ENCODE assay signal across 1 cellular context in the genomic region with DNA sequence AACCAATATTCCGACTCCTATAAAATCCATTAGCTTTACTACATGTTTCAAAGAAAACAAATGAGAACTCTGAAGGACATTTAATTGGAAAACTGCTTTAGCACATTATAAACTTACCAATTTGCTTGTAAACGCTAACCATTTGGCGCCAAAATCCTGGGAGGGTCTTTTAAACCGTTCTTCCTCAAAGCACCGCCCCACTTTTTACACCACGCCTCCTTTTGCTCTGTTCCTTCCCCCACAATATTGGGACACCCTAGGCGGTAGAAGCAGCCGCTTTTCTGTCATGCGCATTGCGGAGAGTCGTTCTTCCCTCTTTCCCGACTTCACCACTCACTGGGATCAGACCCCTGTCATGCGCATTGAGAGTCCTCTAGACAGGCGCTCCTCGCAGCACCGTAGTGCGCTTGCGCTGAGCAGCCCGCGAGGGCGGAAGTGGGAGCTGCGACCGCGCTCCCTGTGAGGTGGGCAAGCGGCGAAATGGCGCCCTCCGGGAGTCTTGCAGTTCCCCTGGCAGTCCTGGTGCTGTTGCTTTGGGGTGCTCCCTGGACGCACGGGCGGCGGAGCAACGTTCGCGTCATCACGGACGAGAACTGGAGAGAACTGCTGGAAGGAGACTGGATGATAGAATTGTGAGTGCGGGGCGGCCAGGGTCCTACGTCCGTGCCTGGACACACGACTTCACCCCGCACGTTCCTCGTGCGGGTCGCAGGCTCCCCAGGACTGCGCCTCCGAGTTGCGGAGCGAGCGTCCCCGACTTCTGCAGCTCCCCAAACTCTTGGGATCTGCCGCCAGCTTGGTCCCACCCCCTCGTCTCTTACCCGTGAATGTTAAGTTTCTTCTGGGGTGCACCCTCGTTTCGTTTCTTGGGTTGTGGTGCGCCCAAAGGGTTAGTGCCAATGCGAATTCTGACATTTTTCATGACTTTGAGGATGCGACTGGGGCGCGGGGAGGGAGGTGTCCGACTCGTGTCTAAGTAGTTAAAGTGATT.
A peak's percentile ranks its signal among the peaks of the same experiment; 100 is the strongest.
TF ChIP-seq lines count a peak whose summit lies in the region.

A gene with protein sequence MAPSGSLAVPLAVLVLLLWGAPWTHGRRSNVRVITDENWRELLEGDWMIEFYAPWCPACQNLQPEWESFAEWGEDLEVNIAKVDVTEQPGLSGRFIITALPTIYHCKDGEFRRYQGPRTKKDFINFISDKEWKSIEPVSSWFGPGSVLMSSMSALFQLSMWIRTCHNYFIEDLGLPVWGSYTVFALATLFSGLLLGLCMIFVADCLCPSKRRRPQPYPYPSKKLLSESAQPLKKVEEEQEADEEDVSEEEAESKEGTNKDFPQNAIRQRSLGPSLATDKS (plus strand): TSS at position 435 of the 991 bp plus-strand sequence. CDS start 46 bp downstream, at position 481.

TF ChIP-seq in HepG2, 621 proteins besides CTCF, POLR2A, EP300 and RAD21 (continued from another document and continues in another):
- TF ChIP-seq, protein P1, sequence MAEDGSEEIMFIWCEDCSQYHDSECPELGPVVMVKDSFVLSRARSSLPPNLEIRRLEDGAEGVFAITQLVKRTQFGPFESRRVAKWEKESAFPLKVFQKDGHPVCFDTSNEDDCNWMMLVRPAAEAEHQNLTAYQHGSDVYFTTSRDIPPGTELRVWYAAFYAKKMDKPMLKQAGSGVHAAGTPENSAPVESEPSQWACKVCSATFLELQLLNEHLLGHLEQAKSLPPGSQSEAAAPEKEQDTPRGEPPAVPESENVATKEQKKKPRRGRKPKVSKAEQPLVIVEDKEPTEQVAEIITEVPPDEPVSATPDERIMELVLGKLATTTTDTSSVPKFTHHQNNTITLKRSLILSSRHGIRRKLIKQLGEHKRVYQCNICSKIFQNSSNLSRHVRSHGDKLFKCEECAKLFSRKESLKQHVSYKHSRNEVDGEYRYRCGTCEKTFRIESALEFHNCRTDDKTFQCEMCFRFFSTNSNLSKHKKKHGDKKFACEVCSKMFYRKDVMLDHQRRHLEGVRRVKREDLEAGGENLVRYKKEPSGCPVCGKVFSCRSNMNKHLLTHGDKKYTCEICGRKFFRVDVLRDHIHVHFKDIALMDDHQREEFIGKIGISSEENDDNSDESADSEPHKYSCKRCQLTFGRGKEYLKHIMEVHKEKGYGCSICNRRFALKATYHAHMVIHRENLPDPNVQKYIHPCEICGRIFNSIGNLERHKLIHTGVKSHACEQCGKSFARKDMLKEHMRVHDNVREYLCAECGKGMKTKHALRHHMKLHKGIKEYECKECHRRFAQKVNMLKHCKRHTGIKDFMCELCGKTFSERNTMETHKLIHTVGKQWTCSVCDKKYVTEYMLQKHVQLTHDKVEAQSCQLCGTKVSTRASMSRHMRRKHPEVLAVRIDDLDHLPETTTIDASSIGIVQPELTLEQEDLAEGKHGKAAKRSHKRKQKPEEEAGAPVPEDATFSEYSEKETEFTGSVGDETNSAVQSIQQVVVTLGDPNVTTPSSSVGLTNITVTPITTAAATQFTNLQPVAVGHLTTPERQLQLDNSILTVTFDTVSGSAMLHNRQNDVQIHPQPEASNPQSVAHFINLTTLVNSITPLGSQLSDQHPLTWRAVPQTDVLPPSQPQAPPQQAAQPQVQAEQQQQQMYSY (CRISPR knock-in tag; IDR thresholded peaks at IDR 0.05), result no peak
- TF ChIP-seq ZNF878 (CRISPR knock-in tag; IDR thresholded peaks at IDR 0.05) (no peak), KDM4B (CRISPR knock-in tag; IDR thresholded peaks at IDR 0.05) (no peak), NR1H2 (CRISPR knock-in tag; IDR thresholded peaks at IDR 0.05; ENCODE audit: borderline replicate concordance, low read depth) (no peak), ZBTB20 (CRISPR knock-in tag; IDR thresholded peaks at IDR 0.05; ENCODE audit: borderline replicate concordance, low read depth) (no peak), SATB2 (CRISPR knock-in tag; IDR thresholded peaks at IDR 0.05) (no peak), RBFOX2 (IDR thresholded peaks at IDR 0.05; ENCODE audit: low read depth, low read length) (peak; percentile 90), RNF2 (conservative IDR thresholded peaks at IDR 0.05; ENCODE audit: low read depth) (0 out of 2 replicates have a peak, but pooled peaks have one; percentile 42), ETV6 (CRISPR knock-in tag; conservative IDR thresholded peaks at IDR 0.05) (no peak), ZNF552 (CRISPR knock-in tag; IDR thresholded peaks at IDR 0.05; ENCODE audit: borderline replicate concordance) (no peak), RBAK (CRISPR knock-in tag; IDR thresholded peaks at IDR 0.05) (no peak), ZKSCAN1 (IDR thresholded peaks at IDR 0.05; ENCODE audit: low read length) (no peak), ZNF749 (CRISPR knock-in tag; IDR thresholded peaks at IDR 0.05; ENCODE audit: borderline replicate concordance) (no peak), PHF21A (CRISPR knock-in tag; IDR thresholded peaks at IDR 0.05) (0 out of 2 replicates have a peak, but pooled peaks have one; percentile 26), ZNF264 (CRISPR knock-in tag; IDR thresholded peaks at IDR 0.05) (peak; percentile 41; the same call in 1 of the 2 replicates), ZNF619 (CRISPR knock-in tag; IDR thresholded peaks at IDR 0.05) (peak; percentile 88; the same call in 1 of the 2 replicates), ZNF205 (CRISPR knock-in tag; IDR thresholded peaks at IDR 0.05) (no peak), SMARCC2 (IDR thresholded peaks at IDR 0.05) (no peak), ZSCAN21 (CRISPR knock-in tag; IDR thresholded peaks at IDR 0.05; ENCODE audit: borderline replicate concordance) (no peak; the same call in 1 of the 2 replicates), GTF2F1 (IDR thresholded peaks at IDR 0.05; ENCODE audit: low read length) (no peak), NR2C2 (CRISPR knock-in tag; IDR thresholded peaks at IDR 0.05; ENCODE audit: borderline replicate concordance) (no peak), MYC (CRISPR knock-in tag; IDR thresholded peaks at IDR 0.05; ENCODE audit: borderline replicate concordance) (peak; percentile 91), CEBPB (IDR thresholded peaks at IDR 0.05; ENCODE audit: borderline replicate concordance, low read depth, low read length) (no peak)
- TF ChIP-seq, protein P2, sequence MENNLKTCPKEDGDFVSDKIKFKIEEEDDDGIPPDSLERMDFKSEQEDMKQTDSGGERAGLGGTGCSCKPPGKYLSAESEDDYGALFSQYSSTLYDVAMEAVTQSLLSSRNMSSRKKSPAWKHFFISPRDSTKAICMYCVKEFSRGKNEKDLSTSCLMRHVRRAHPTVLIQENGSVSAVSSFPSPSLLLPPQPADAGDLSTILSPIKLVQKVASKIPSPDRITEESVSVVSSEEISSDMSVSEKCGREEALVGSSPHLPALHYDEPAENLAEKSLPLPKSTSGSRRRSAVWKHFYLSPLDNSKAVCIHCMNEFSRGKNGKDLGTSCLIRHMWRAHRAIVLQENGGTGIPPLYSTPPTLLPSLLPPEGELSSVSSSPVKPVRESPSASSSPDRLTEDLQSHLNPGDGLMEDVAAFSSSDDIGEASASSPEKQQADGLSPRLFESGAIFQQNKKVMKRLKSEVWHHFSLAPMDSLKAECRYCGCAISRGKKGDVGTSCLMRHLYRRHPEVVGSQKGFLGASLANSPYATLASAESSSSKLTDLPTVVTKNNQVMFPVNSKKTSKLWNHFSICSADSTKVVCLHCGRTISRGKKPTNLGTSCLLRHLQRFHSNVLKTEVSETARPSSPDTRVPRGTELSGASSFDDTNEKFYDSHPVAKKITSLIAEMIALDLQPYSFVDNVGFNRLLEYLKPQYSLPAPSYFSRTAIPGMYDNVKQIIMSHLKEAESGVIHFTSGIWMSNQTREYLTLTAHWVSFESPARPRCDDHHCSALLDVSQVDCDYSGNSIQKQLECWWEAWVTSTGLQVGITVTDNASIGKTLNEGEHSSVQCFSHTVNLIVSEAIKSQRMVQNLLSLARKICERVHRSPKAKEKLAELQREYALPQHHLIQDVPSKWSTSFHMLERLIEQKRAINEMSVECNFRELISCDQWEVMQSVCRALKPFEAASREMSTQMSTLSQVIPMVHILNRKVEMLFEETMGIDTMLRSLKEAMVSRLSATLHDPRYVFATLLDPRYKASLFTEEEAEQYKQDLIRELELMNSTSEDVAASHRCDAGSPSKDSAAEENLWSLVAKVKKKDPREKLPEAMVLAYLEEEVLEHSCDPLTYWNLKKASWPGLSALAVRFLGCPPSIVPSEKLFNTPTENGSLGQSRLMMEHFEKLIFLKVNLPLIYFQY (CRISPR knock-in tag; IDR thresholded peaks at IDR 0.05; ENCODE audit: borderline replicate concordance), result no peak
- TF ChIP-seq, protein P3, sequence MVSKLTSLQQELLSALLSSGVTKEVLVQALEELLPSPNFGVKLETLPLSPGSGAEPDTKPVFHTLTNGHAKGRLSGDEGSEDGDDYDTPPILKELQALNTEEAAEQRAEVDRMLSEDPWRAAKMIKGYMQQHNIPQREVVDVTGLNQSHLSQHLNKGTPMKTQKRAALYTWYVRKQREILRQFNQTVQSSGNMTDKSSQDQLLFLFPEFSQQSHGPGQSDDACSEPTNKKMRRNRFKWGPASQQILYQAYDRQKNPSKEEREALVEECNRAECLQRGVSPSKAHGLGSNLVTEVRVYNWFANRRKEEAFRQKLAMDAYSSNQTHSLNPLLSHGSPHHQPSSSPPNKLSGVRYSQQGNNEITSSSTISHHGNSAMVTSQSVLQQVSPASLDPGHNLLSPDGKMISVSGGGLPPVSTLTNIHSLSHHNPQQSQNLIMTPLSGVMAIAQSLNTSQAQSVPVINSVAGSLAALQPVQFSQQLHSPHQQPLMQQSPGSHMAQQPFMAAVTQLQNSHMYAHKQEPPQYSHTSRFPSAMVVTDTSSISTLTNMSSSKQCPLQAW (CRISPR knock-in tag; IDR thresholded peaks at IDR 0.05), result 0 out of 2 replicates have a peak, but pooled peaks have one; percentile 22
- TF ChIP-seq, protein P4, sequence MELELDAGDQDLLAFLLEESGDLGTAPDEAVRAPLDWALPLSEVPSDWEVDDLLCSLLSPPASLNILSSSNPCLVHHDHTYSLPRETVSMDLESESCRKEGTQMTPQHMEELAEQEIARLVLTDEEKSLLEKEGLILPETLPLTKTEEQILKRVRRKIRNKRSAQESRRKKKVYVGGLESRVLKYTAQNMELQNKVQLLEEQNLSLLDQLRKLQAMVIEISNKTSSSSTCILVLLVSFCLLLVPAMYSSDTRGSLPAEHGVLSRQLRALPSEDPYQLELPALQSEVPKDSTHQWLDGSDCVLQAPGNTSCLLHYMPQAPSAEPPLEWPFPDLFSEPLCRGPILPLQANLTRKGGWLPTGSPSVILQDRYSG (CRISPR knock-in tag; IDR thresholded peaks at IDR 0.05), result no peak
- TF ChIP-seq, protein P5, sequence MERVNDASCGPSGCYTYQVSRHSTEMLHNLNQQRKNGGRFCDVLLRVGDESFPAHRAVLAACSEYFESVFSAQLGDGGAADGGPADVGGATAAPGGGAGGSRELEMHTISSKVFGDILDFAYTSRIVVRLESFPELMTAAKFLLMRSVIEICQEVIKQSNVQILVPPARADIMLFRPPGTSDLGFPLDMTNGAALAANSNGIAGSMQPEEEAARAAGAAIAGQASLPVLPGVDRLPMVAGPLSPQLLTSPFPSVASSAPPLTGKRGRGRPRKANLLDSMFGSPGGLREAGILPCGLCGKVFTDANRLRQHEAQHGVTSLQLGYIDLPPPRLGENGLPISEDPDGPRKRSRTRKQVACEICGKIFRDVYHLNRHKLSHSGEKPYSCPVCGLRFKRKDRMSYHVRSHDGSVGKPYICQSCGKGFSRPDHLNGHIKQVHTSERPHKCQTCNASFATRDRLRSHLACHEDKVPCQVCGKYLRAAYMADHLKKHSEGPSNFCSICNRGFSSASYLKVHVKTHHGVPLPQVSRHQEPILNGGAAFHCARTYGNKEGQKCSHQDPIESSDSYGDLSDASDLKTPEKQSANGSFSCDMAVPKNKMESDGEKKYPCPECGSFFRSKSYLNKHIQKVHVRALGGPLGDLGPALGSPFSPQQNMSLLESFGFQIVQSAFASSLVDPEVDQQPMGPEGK (CRISPR knock-in tag; IDR thresholded peaks at IDR 0.05), result no peak
- TF ChIP-seq, protein P6, sequence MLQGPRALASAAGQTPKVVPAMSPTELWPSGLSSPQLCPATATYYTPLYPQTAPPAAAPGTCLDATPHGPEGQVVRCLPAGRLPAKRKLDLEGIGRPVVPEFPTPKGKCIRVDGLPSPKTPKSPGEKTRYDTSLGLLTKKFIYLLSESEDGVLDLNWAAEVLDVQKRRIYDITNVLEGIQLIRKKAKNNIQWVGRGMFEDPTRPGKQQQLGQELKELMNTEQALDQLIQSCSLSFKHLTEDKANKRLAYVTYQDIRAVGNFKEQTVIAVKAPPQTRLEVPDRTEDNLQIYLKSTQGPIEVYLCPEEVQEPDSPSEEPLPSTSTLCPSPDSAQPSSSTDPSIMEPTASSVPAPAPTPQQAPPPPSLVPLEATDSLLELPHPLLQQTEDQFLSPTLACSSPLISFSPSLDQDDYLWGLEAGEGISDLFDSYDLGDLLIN (CRISPR knock-in tag; IDR thresholded peaks at IDR 0.05; ENCODE audit: borderline replicate concordance), result peak; percentile 43; the same call in 1 of the 2 replicates
- TF ChIP-seq, protein P7, sequence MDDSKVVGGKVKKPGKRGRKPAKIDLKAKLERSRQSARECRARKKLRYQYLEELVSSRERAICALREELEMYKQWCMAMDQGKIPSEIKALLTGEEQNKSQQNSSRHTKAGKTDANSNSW (CRISPR knock-in tag; IDR thresholded peaks at IDR 0.05; ENCODE audit: borderline replicate concordance), result no peak
- TF ChIP-seq, protein P8, sequence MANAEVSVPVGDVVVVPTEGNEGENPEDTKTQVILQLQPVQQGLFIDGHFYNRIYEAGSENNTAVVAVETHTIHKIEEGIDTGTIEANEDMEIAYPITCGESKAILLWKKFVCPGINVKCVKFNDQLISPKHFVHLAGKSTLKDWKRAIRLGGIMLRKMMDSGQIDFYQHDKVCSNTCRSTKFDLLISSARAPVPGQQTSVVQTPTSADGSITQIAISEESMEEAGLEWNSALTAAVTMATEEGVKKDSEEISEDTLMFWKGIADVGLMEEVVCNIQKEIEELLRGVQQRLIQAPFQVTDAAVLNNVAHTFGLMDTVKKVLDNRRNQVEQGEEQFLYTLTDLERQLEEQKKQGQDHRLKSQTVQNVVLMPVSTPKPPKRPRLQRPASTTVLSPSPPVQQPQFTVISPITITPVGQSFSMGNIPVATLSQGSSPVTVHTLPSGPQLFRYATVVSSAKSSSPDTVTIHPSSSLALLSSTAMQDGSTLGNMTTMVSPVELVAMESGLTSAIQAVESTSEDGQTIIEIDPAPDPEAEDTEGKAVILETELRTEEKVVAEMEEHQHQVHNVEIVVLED (CRISPR knock-in tag; IDR thresholded peaks at IDR 0.05; ENCODE audit: borderline replicate concordance), result peak; percentile 64; the same call in 1 of the 2 replicates
- TF ChIP-seq, protein P9, sequence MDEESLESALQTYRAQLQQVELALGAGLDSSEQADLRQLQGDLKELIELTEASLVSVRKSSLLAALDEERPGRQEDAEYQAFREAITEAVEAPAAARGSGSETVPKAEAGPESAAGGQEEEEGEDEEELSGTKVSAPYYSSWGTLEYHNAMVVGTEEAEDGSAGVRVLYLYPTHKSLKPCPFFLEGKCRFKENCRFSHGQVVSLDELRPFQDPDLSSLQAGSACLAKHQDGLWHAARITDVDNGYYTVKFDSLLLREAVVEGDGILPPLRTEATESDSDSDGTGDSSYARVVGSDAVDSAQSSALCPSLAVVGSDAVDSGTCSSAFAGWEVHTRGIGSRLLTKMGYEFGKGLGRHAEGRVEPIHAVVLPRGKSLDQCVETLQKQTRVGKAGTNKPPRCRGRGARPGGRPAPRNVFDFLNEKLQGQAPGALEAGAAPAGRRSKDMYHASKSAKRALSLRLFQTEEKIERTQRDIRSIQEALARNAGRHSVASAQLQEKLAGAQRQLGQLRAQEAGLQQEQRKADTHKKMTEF (CRISPR knock-in tag; IDR thresholded peaks at IDR 0.05), result peak; percentile 51
